In the genomic region with DNA sequence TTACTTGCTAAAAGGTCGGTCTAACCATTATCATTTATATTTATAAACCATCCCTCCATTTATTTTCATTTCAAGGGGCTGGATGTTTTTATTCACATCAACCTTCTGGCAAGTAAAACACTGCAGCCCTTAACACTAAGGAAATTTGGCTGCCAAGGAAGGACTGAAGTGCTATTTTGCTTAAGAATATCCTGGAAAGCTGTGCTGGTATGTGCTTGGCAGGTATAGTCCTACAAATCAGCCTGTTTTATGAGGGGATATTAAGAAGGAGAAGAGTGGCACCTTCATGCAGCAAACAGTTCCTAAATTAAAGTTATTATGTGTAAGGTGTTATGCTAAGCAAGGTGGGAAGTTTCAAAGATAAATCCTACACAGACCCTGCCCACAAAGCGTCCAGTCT, we compare ENCODE assay signal across 16 cellular contexts. TPM values are rescaled to one million over a fixed set of nuclear protein-coding genes. Genes with fewer than 3 reads are reported as not detected.
DNase-seq lines count a peak whose midpoint lies in the region; ATAC-seq and TF ChIP-seq lines count a peak whose summit lies in the region.
"Had no signal": no experiment of that assay in that cellular context is flagged by ENCODE, and none has a peak within 500 bp of the region (broad histone marks: within the 10 kb centered on the region; RNA-seq: fewer than 3 reads in every experiment).

No MANE protein-coding gene starts in this region.

- no peak for TF ChIP-seq POLR2A in sigmoid colon (IDR thresholded peaks at IDR 0.05)

- peak overlapping the region in 6 of 10 donors; percentile 13 to 55 (median 29) for H3K27ac ChIP-seq in heart right ventricle
- peak overlapping the region in 3 of 4 donors; percentile 43 to 74 (median 66) for H3K27ac ChIP-seq in sigmoid colon
- H3K27ac ChIP-seq in aorta (ENCODE audit: low read depth in 1 of 2, low read length in 2 of 2), result peak overlapping the region; percentile 85 to 92
- H3K27ac ChIP-seq: BLaER1, WERI-Rb-1 had no signal

- intact Hi-C loops in heart right ventricle (cut with DNase I), result loop anchor here in 1 of 10 donors (10.0 kb wide), 1 partner anchor 157 kb away; a partner anchor contains a TSS
- intact Hi-C loops in Right ventricle myocardium superior (cut with DNase I), result no loop called here
- intact Hi-C loops in sigmoid colon (cut with DNase I), result no loop called here
- intact Hi-C loops in aorta (cut with DNase I), result loop anchor here (5.0 to 10.0 kb wide), 2 partner anchors 110 to 117 kb away; no protein-coding TSS in a partner anchor

- H3K4me1 ChIP-seq in heart right ventricle (peaks cover 3 to 90% (median 61%) of the 10 kb centered on the region in 9 donors), sigmoid colon (peaks cover 0 to 36% (median 21%) of the 10 kb centered on the region in 4 donors), aorta (ENCODE audit: control insufficient read depth in 1 of 2, insufficient read depth in 2 of 2, low read length in 2 of 2) (peaks cover 6 to 14% of the 10 kb centered on the region in 2 donors)

- TF ChIP-seq CTCF in heart right ventricle (IDR thresholded peaks at IDR 0.05) (no peak), fibroblast of the aortic adventitia (IDR thresholded peaks at IDR 0.05; ENCODE audit: insufficient read depth, low read length) (no peak), sigmoid colon (IDR thresholded peaks at IDR 0.05) (no peak)

- peaks cover 0 to 4% (median 0%) of the 10 kb centered on the region in 9 donors for H3K36me3 ChIP-seq in heart right ventricle
- no peaks in the 10 kb centered on the region for H3K36me3 ChIP-seq in sigmoid colon
- no peaks in the 10 kb centered on the region for H3K36me3 ChIP-seq in aorta (ENCODE audit: control insufficient read depth in 1 of 2, insufficient read depth in 2 of 2, low read length in 1 of 2)
- H3K36me3 ChIP-seq: BLaER1, WERI-Rb-1 had no signal

- TF ChIP-seq EP300 in sigmoid colon (IDR thresholded peaks at IDR 0.05), result no peak

- ATAC-seq in heart right ventricle (peak in 1 of 8 donors; percentile 37), Right ventricle myocardium superior (ENCODE audit: poor library complexity) (no peak), aorta (ENCODE audit: low FRiP score) (peak; percentile 53), GM21381 (IDR thresholded peaks at IDR 0.05; ENCODE audit: unreplicated experiment) (no peak)
- ATAC-seq: activated CD8-positive, alpha-beta T cell treated with anti-CD3 and anti-CD28 coated beads, Interleukin-2, amount 10 ng/mL, durations not matched to agents 7 days and 5 days; activated T-cell treated with anti-CD3 and anti-CD28 coated beads, Interleukin-2, amount 50 U/mL, for 72 hours; stimulated activated naive CD8-positive, alpha-beta T cell treated with anti-CD3 and anti-CD28 coated beads, Interleukin-15, Interleukin-2, amounts not matched to agents 100 U/mL and 50 U/mL, for 24 hours had no signal

- 55% methylated on average over 2 of the region's 2 CpGs for WGBS in heart right ventricle, 2 donors
- 78 to 90% methylated on average over 2 of the region's 2 CpGs for WGBS in sigmoid colon, 2 donors
- 7 to 8% methylated on average over 2 of the region's 2 CpGs for WGBS in aorta, 2 donors

- H3K9me3 ChIP-seq in heart right ventricle, result peaks cover 0 to 11% (median 7%) of the 10 kb centered on the region in 11 donors
- H3K9me3 ChIP-seq in sigmoid colon, result no peaks in the 10 kb centered on the region
- H3K9me3 ChIP-seq in aorta (ENCODE audit: control insufficient read depth, low read length), result no peaks in the 10 kb centered on the region

- DNase-seq in heart right ventricle, result no peak
- DNase-seq in Right ventricle myocardium superior, result no peak
- no peak for DNase-seq in fibroblast of the aortic adventitia (ENCODE audit: low read depth)
- DNase-seq in sigmoid colon, result no peak
- DNase-seq in aorta, result no peak
- DNase-seq in NCI-H2227 (lab: John Stamatoyannopoulos, UW; ENCODE audit: unreplicated experiment), result no peak
- DNase-seq in cerebellar nuclear complex (lab: John Stamatoyannopoulos, UW), result no peak
- DNase-seq: activated CD8-positive, alpha-beta T cell treated with anti-CD3 and anti-CD28 coated beads, Interleukin-2, amount 10 ng/mL, durations not matched to agents 7 days and 5 days; activated T-cell treated with anti-CD3 and anti-CD28 coated beads, Interleukin-2, amount 50 U/mL, for 72 hours; KG1; NCI-H526; nephron progenitor cell; stimulated activated naive CD8-positive, alpha-beta T cell treated with anti-CD3 and anti-CD28 coated beads, Interleukin-15, Interleukin-2, amounts not matched to agents 100 U/mL and 50 U/mL, for 24 hours; WERI-Rb-1 had no signal

- H3K27me3 ChIP-seq in heart right ventricle (no peaks in the 10 kb centered on the region), sigmoid colon (no peaks in the 10 kb centered on the region), aorta (ENCODE audit: control insufficient read depth in 1 of 2, insufficient read depth in 2 of 2, low read length in 1 of 2) (no peaks in the 10 kb centered on the region)
- H3K27me3 ChIP-seq: BLaER1 had no signal

- no peak overlapping the region for H3K4me3 ChIP-seq in heart right ventricle
- H3K4me3 ChIP-seq in fibroblast of the aortic adventitia (ENCODE audit: low read depth, low read length), result peak overlapping the region; percentile 3
- no peak overlapping the region for H3K4me3 ChIP-seq in sigmoid colon
- peak overlapping the region in 1 of 2 donors; percentile 59 for H3K4me3 ChIP-seq in aorta (ENCODE audit: low read length in 2 of 2)
- H3K4me3 ChIP-seq: BLaER1 had no signal

RNA-seq across cellular contexts. Expression of a gene that starts 9.8 kb away (rescaled TPM):
- total RNA-seq in heart right ventricle, result 10 to 100 TPM; 50.9 to 96.3 (median 72.6) TPM
- 10 to 100 TPM in 1 of 2 donors, 1 to 10 TPM in 1; 6.5 to 10.4 TPM for polyA plus RNA-seq in heart right ventricle
- total RNA-seq in Right ventricle myocardium superior, result 70.0 TPM
- total RNA-seq in fibroblast of the aortic adventitia (ENCODE audit: low replicate concordance), result 25.8 and 74.7 TPM in 2 replicates
- total RNA-seq in sigmoid colon, result 10 to 100 TPM; 17.6 to 51.9 (median 28.0) TPM
- polyA plus RNA-seq in sigmoid colon, result 10 to 100 TPM in 1 of 3 donors, 1 to 10 TPM in 2; 4.2 to 10.2 (median 9.5) TPM
- total RNA-seq in aorta, result 10 to 100 TPM; 87.1 to 96.8 TPM
- 10 to 100 TPM; 15.3 TPM for polyA plus RNA-seq in aorta

Comparison
In these comparisons a context has a peak if more than half of its experiments do, and no peak if none do; other contexts are left out.
1. H3K27ac ChIP-seq: peak in every context shown above with its lines; median percentile 88 in aorta; 66 in sigmoid colon; 29 in heart right ventricle.
2. intact Hi-C loops: an anchor here in aorta (5.0 to 10.0 kb wide); none called in Right ventricle myocardium superior and sigmoid colon.